ENCODE assay signal across 11 cellular contexts in genomic region chr5:82092-82491, GRCh38. TPM values are rescaled to one million over a fixed set of nuclear protein-coding genes. Genes with fewer than 3 reads are reported as not detected.
DNase-seq lines count a peak whose midpoint lies in the region; ATAC-seq, FAIRE-seq and TF ChIP-seq lines count a peak whose summit lies in the region.
"Had no signal": no experiment of that assay in that cellular context is flagged by ENCODE, and none has a peak within 500 bp of the region (broad histone marks: within the 10 kb centered on the region; RNA-seq: fewer than 3 reads in every experiment).

No MANE protein-coding gene starts in this region.

- peak overlapping the region; percentile 38 for H3K4me3 Mint-ChIP-seq in WTC11
- H3K4me3 Mint-ChIP-seq: activated T-cell treated with anti-CD3 and anti-CD28 coated beads, Interleukin-2, amount 50 U/mL, for 24 hours had no signal

- H3K27ac ChIP-seq in cardiac muscle cell: peak overlapping the region; percentile 72
- no peak overlapping the region for H3K27ac ChIP-seq in right cardiac atrium (ENCODE audit: low read length)
- H3K27ac ChIP-seq: esophagus squamous epithelium, parathyroid adenoma had no signal

- H3K4me1 Mint-ChIP-seq in WTC11: peaks cover 40% of the 10 kb centered on the region

- H3K27me3 ChIP-seq in cardiac muscle cell (no peaks in the 10 kb centered on the region), right cardiac atrium (ENCODE audit: control insufficient read depth, insufficient read depth) (no peaks in the 10 kb centered on the region)

- CTCF ChIA-PET in WTC11 (lab: Charles Lee) (interaction anchor here (0.6 to 1.6 kb wide), 3 partner anchors 9 to 349 kb away, joined by 3 to 4 read pairs (median 3); no protein-coding TSS in a partner anchor), HEK293T (lab: Yijun Ruan, JAX) (interaction anchor here (0.5 kb wide), 1 partner anchor 189 kb away, joined by 3 read pairs; the partner anchor contains the start of gene PDCD6)

- TF ChIP-seq CTCF in cardiac muscle cell (IDR thresholded peaks at IDR 0.05; ENCODE audit: low read depth, low read length) (no peak), WTC11 (IDR thresholded peaks at IDR 0.05) (no peak)

- H3K9me3 ChIP-seq in cardiac muscle cell (ENCODE audit: low read depth): no peaks in the 10 kb centered on the region
- no peaks in the 10 kb centered on the region for H3K9me3 ChIP-seq in right cardiac atrium (ENCODE audit: control insufficient read depth, low read length)
- H3K9me3 ChIP-seq: esophagus squamous epithelium had no signal

- no peaks in the 10 kb centered on the region for H3K36me3 Mint-ChIP-seq in WTC11

- DNase-seq in cardiac muscle cell (ENCODE audit: low read depth in 1 of 2, low spot score in 1 of 2) (peak; percentile 32 to 86), right cardiac atrium (no peak), WTC11 (ENCODE audit: low spot score) (peak; percentile 83), iris pigment epithelial cell (ENCODE audit: low read depth) (peak; percentile 43), urothelium cell line (ENCODE audit: low spot score) (peak; percentile 89), HEK293T (ENCODE audit: extremely low spot score) (no peak), T-helper 1 cell (no peak), SIG-M5 (lab: John Stamatoyannopoulos, UW) (no peak)
- DNase-seq: activated T-cell treated with anti-CD3 and anti-CD28 coated beads, Interleukin-2, amount 50 U/mL, for 24 hours; esophagus squamous epithelium had no signal

- 20% methylated on average over 10 of the region's 10 CpGs for WGBS in right cardiac atrium

- POLR2A ChIA-PET in WTC11 (lab: Charles Lee) (interaction anchor here (1.3 to 1.4 kb wide), 2 partner anchors 9 to 28 kb away, joined by 4 to 10 read pairs; partner anchors contain the start of gene PLEKHG4B), HEK293T (lab: Yijun Ruan, JAX) (interaction anchor here (1.2 kb wide), 1 partner anchor 136 kb away, joined by 3 read pairs; the partner anchor contains the start of genes CCDC127 and SDHA)

- H3K27ac Mint-ChIP-seq in WTC11: peak overlapping the region; percentile 66
- H3K27ac Mint-ChIP-seq: activated T-cell treated with anti-CD3 and anti-CD28 coated beads, Interleukin-2, amount 50 U/mL, for 24 hours had no signal

- H3K4me3 ChIP-seq in cardiac muscle cell: no peak overlapping the region
- no peak overlapping the region for H3K4me3 ChIP-seq in right cardiac atrium (ENCODE audit: low read length)
- H3K4me3 ChIP-seq: esophagus squamous epithelium had no signal

- H3K27me3 Mint-ChIP-seq in WTC11 (ENCODE audit: low read depth): no peaks in the 10 kb centered on the region; the same call in 1 of the 2 replicates

- H3K9me3 Mint-ChIP-seq in WTC11: no peaks in the 10 kb centered on the region
- H3K9me3 Mint-ChIP-seq: activated T-cell treated with anti-CD3 and anti-CD28 coated beads, Interleukin-2, amount 50 U/mL, for 24 hours had no signal

- no peak for ATAC-seq in right cardiac atrium
- peak; percentile 97 for ATAC-seq in WTC11

- peak; percentile 53 for FAIRE-seq in urothelium cell line (lab: Jason Lieb, UNC)

- no peaks in the 10 kb centered on the region for H3K36me3 ChIP-seq in cardiac muscle cell
- H3K36me3 ChIP-seq: esophagus squamous epithelium had no signal

- intact Hi-C loops in right cardiac atrium (cut with DNase I): no loop called here

- peaks cover 13% of the 10 kb centered on the region for H3K4me1 ChIP-seq in cardiac muscle cell (ENCODE audit: low read depth)
- H3K4me1 ChIP-seq in right cardiac atrium (ENCODE audit: control insufficient read depth, insufficient read depth, low read length): no peaks in the 10 kb centered on the region
- H3K4me1 ChIP-seq: esophagus squamous epithelium had no signal

TF ChIP-seq in WTC11, 78 proteins besides CTCF, POLR2A, EP300 and RAD21 (continues in another document):
- TF ChIP-seq KAT7 (CRISPR knock-in tag; IDR thresholded peaks at IDR 0.05; ENCODE audit: borderline replicate concordance) (no peak), ZNF423 (CRISPR knock-in tag; IDR thresholded peaks at IDR 0.05) (peak; percentile 57; the same call in 1 of the 2 replicates), MXD4 (CRISPR knock-in tag; IDR thresholded peaks at IDR 0.05; ENCODE audit: borderline replicate concordance) (no peak), ZNF512 (CRISPR knock-in tag; IDR thresholded peaks at IDR 0.05; ENCODE audit: borderline replicate concordance) (no peak), ZNF232 (CRISPR knock-in tag; IDR thresholded peaks at IDR 0.05) (no peak), ZNF396 (CRISPR knock-in tag; IDR thresholded peaks at IDR 0.05; ENCODE audit: borderline replicate concordance) (no peak), GRHL2 (CRISPR knock-in tag; IDR thresholded peaks at IDR 0.05; ENCODE audit: insufficient replicate concordance, severe bottlenecking) (no peak), TEAD1 (CRISPR knock-in tag; IDR thresholded peaks at IDR 0.05) (peak; percentile 98), MAX (CRISPR knock-in tag; IDR thresholded peaks at IDR 0.05) (0 out of 2 replicates have a peak, but pooled peaks have one; percentile 32), TEAD4 (CRISPR knock-in tag; IDR thresholded peaks at IDR 0.05) (peak; percentile 98)

TF ChIP-seq in HEK293T, 16 proteins besides CTCF, POLR2A, EP300 and RAD21:
- no peak for TF ChIP-seq FOXM1 (IDR thresholded peaks at IDR 0.05; ENCODE audit: borderline replicate concordance)
- TF ChIP-seq SUZ12 (IDR thresholded peaks at IDR 0.05): no peak
- no peak for TF ChIP-seq NFRKB (IDR thresholded peaks at IDR 0.05)
- TF ChIP-seq BHLHE40 (IDR thresholded peaks at IDR 0.05; ENCODE audit: borderline replicate concordance): no peak
- TF ChIP-seq FOXA1 (IDR thresholded peaks at IDR 0.05): no peak
- TF ChIP-seq LEF1 (IDR thresholded peaks at IDR 0.05; ENCODE audit: borderline replicate concordance): no peak
- TF ChIP-seq L3MBTL2 (conservative IDR thresholded peaks at IDR 0.05): no peak
- TF ChIP-seq ELF4 (IDR thresholded peaks at IDR 0.05): no peak
- no peak for TF ChIP-seq TARDBP (IDR thresholded peaks at IDR 0.05)

RNA-seq across cellular contexts. Expression of gene PLEKHG4B, which starts 9.9 kb away (rescaled TPM):
- total RNA-seq in cardiac muscle cell: 15.0 and 20.1 TPM in 2 replicates
- polyA plus RNA-seq in cardiac muscle cell: 8.1 and 9.9 TPM in 2 replicates
- total RNA-seq in right cardiac atrium: under 1 TPM in 1 of 4 donors, not detected in 3; 0.06 TPM
- polyA plus RNA-seq in right cardiac atrium: under 0.01 TPM
- total RNA-seq in WTC11 (2021): 51.4 to 53.0 TPM (median 52.1 TPM) in 3 replicates

Comparison
In these comparisons a context has a peak if more than half of its experiments do, and no peak if none do; other contexts are left out.
1. DNase-seq: peak in cardiac muscle cell (2 of 2), WTC11 (single experiment), iris pigment epithelial cell (single experiment) and urothelium cell line (single experiment); none in right cardiac atrium (0 of 3), HEK293T (single experiment), T-helper 1 cell (0 of 5) and SIG-M5 (single experiment).
2. RNA of gene PLEKHG4B, which starts 9.9 kb away (total RNA-seq): 51.4 to 53.0 TPM in WTC11 and 15.0 to 20.1 TPM in cardiac muscle cell; 0.06 TPM in right cardiac atrium; every median in the first group is over 10 times any median in the second.